ENCODE assay signal across 28 cellular contexts in the genomic region with DNA sequence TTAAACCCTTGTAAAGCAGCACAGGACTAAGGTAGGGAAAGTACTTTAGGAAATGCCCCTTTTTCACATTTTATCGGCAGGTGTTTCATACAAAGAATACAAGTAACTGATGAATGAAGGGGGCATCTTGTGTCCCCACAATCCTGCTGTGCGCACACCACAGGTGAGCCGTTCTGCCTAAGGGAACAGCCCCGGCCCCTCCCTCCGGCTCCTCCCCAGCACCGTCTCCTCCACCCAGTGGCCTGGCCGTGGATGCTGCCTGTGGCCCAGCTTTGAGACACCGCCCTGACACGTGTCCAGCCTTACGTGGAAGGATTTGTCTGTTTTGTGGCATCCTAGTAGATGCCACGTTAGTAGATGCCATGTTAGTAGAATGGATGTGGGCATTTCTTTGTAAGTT.
"Had no signal": no experiment of that assay in that cellular context is flagged by ENCODE, and none has a peak within 500 bp of the region (broad histone marks: within the 10 kb centered on the region; RNA-seq: fewer than 3 reads in every experiment).

No MANE protein-coding gene starts in this region.

- H3K9me3 ChIP-seq: esophagus squamous epithelium, gastrocnemius medialis, heart right ventricle, left lung, lower lobe of right lung, mucosa of descending colon had no signal

- DNase-seq: cortex of kidney; effector CD8-positive, alpha-beta T cell; effector memory CD8-positive, alpha-beta T cell; endodermal cell; erythroblast; esophagus squamous epithelium; foreskin fibroblast; foreskin melanocyte; gastrocnemius medialis; glutamatergic neuron; head of caudate nucleus; heart right ventricle; hippocampal formation; left cardiac atrium; left ventricle myocardium superior; lower lobe of right lung; mesenchymal stem cell; mucosa of descending colon; naive B cell; naive thymus-derived CD8-positive, alpha-beta T cell had no signal

- H3K27ac ChIP-seq: epithelial cell of prostate, esophagus squamous epithelium, gastrocnemius medialis, heart right ventricle, left lung, lower lobe of right lung had no signal

- H3K9me3 Mint-ChIP-seq: dendritic cell treated with granulocyte-macrophage colony-stimulating factor and Interleukin-4, amounts not matched to agents 40 ng/mL and 50 ng/mL, for 4 days; effector memory CD8-positive, alpha-beta T cell; endodermal cell; mesothelial cell of epicardium; naive B cell; naive thymus-derived CD8-positive, alpha-beta T cell had no signal

- H3K4me1 ChIP-seq: gastrocnemius medialis, heart right ventricle, left lung, lower lobe of right lung had no signal

- FAIRE-seq: endometrium, islet of Langerhans, keratinocyte had no signal

- H3K27me3 ChIP-seq: esophagus squamous epithelium, gastrocnemius medialis, heart right ventricle, left lung had no signal

- H3K4me1 Mint-ChIP-seq: endodermal cell had no signal

- H3K27me3 Mint-ChIP-seq: effector memory CD8-positive, alpha-beta T cell; naive B cell; naive thymus-derived CD8-positive, alpha-beta T cell had no signal

- H3K36me3 Mint-ChIP-seq: naive B cell had no signal

- H3K4me3 Mint-ChIP-seq: dendritic cell treated with granulocyte-macrophage colony-stimulating factor and Interleukin-4, amounts not matched to agents 40 ng/mL and 50 ng/mL, for 4 days; effector memory CD8-positive, alpha-beta T cell; endodermal cell; mesothelial cell of epicardium; naive B cell; naive thymus-derived CD8-positive, alpha-beta T cell had no signal

- H3K4me3 ChIP-seq: esophagus squamous epithelium, gastrocnemius medialis, heart right ventricle, left lung, lower lobe of right lung, mucosa of descending colon had no signal

- ATAC-seq: effector memory CD8-positive, alpha-beta T cell; esophagus mucosa; gastrocnemius medialis; heart right ventricle; left cardiac atrium; left lung; left ventricle myocardium superior; lower lobe of right lung; mucosa of descending colon; naive thymus-derived CD8-positive, alpha-beta T cell had no signal

- H3K27ac Mint-ChIP-seq: dendritic cell treated with granulocyte-macrophage colony-stimulating factor and Interleukin-4, amounts not matched to agents 40 ng/mL and 50 ng/mL, for 4 days; effector memory CD8-positive, alpha-beta T cell; endodermal cell; mesothelial cell of epicardium; naive B cell; naive thymus-derived CD8-positive, alpha-beta T cell had no signal
